In the genomic region with DNA sequence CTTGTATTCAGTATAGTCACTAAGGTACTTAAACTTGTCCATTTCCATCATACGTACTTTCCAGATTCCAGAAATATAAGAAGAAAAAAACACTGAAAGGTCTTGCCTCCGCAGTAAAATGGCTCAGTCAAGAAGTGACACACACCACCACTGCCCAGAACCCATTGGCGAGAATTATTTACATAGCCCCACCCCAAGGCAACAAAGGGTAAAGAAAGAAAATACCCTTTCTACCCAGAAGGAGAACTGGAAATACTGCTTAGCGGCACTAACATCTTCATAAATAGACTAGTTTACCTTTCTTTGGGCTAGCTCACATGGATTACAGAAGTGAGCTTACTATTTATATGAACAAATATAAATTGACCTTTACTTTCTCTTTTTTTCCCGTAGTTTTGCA, we compare ENCODE assay signal across 20 cellular contexts.
A peak's percentile ranks its signal among the peaks of the same experiment; 100 is the strongest.
DNase-seq lines count a peak whose midpoint lies in the region; ATAC-seq and TF ChIP-seq lines count a peak whose summit lies in the region.
"Had no signal": no experiment of that assay in that cellular context is flagged by ENCODE, and none has a peak within 500 bp of the region (broad histone marks: within the 10 kb centered on the region; RNA-seq: fewer than 3 reads in every experiment).

No MANE protein-coding gene starts in this region.

- no peaks in the 10 kb centered on the region for H3F3A ChIP-seq in GM23338 (replicated peaks; ENCODE audit: low read depth)

- POLR2A ChIA-PET in WTC11 (lab: Charles Lee), result no interaction called here

- CTCF ChIA-PET in WTC11 (lab: Charles Lee) (no interaction called here), mammary epithelial cell (lab: Charles Lee; ENCODE audit: low non-redundant PET) (no interaction called here)

- H4K20me1 ChIP-seq in GM23338 (replicated peaks; ENCODE audit: insufficient read depth) (no peaks in the 10 kb centered on the region; the same call in 1 of the 2 replicates), mammary epithelial cell (ENCODE audit: insufficient read depth, low read length) (no peaks in the 10 kb centered on the region)
- H4K20me1 ChIP-seq: BLaER1 had no signal

- H3K9me3 ChIP-seq in mammary epithelial cell (replicated peaks; ENCODE audit: insufficient read depth, low read length), result no peaks in the 10 kb centered on the region
- H3K9me3 ChIP-seq: BLaER1, Caco-2 had no signal

- H3K36me3 Mint-ChIP-seq in GM23338 (ENCODE audit: low read depth) (peaks cover 4% of the 10 kb centered on the region; the same call in 1 of the 3 replicates), WTC11 (no peaks in the 10 kb centered on the region), nephron progenitor cell (ENCODE audit: low read depth) (peaks cover 28% of the 10 kb centered on the region)
- H3K36me3 Mint-ChIP-seq: CD4-positive, CD25-positive, alpha-beta regulatory T cell; CD8-positive, alpha-beta T cell had no signal

- H3K27ac Mint-ChIP-seq in GM23338 (no peak overlapping the region; the same call in 1 of the 2 replicates), WTC11 (no peak overlapping the region), nephron progenitor cell (no peak overlapping the region)
- H3K27ac Mint-ChIP-seq: B cell; CD4-positive, CD25-positive, alpha-beta regulatory T cell; CD8-positive, alpha-beta T cell; H9 had no signal

- DNase-seq in NCI-H748 (lab: John Stamatoyannopoulos, UW; ENCODE audit: unreplicated experiment) (peak; percentile 15), NCI-H748 treated with DMSO at 0.1 percent for 48 hours (lab: John Stamatoyannopoulos, UW) (no peak), GM23338 (ENCODE audit: low spot score) (peak; percentile 26), WTC11 (ENCODE audit: low spot score) (no peak), nephron progenitor cell (no peak), mammary epithelial cell (no peak)
- DNase-seq: Caco-2; CD4-positive, CD25-positive, alpha-beta regulatory T cell; CD8-positive, alpha-beta T cell; DMS 273 treated with DMSO at 0.1 percent for 48 hours; DMS79; EL; GDM1; H9 had no signal

- intact Hi-C loops in mammary epithelial cell (cut with micrococcal nuclease), result no loop called here

- H3K79me2 ChIP-seq in GM23338 (replicated peaks; ENCODE audit: insufficient read depth) (no peaks in the 10 kb centered on the region), mammary epithelial cell (ENCODE audit: insufficient read depth, low read length) (no peaks in the 10 kb centered on the region)

- H3K27ac ChIP-seq in GM23338 (ENCODE audit: low read depth) (no peak overlapping the region), mammary epithelial cell (ENCODE audit: insufficient read depth, low read depth, low read length) (no peak overlapping the region)
- H3K27ac ChIP-seq: 22Rv1, BLaER1, C4-2B had no signal

- dilution Hi-C loops in mammary epithelial cell (cut with HindIII; ENCODE audit: low sequenced_read_pairs), result no loop called here

- H3K27me3 ChIP-seq in GM23338 (ENCODE audit: insufficient read depth) (no peaks in the 10 kb centered on the region), mammary epithelial cell (ENCODE audit: insufficient read depth, low read length) (no peaks in the 10 kb centered on the region)
- H3K27me3 ChIP-seq: BLaER1 had no signal

- peaks cover 2% of the 10 kb centered on the region for H3K27me3 Mint-ChIP-seq in GM23338 (ENCODE audit: insufficient read depth, low read depth, poor library complexity)
- H3K27me3 Mint-ChIP-seq in WTC11 (ENCODE audit: low read depth), result no peaks in the 10 kb centered on the region
- H3K27me3 Mint-ChIP-seq in nephron progenitor cell (ENCODE audit: low read depth, poor library complexity), result no peaks in the 10 kb centered on the region
- H3K27me3 Mint-ChIP-seq: B cell; CD4-positive, CD25-positive, alpha-beta regulatory T cell had no signal

- BruUV-seq in mammary epithelial cell (replicated peaks; lab: Mats Ljungman, UMichigan), result no TSS peak

- H3K9me2 ChIP-seq in GM23338 (ENCODE audit: insufficient read depth), result no peaks in the 10 kb centered on the region

- in situ Hi-C loops in mammary epithelial cell (cut with MboI; ENCODE audit: low sequenced_read_pairs in 2 of 2), result no loop called here

- H2AFZ ChIP-seq in GM23338, result no peak overlapping the region
- H2AFZ ChIP-seq in mammary epithelial cell (ENCODE audit: low read depth, low read length), result no peak overlapping the region

- H3K4me2 ChIP-seq in GM23338, result no peak overlapping the region
- H3K4me2 ChIP-seq in mammary epithelial cell (ENCODE audit: insufficient read depth, low read depth, low read length), result no peak overlapping the region
- H3K4me2 ChIP-seq: BLaER1 had no signal

- H3K4me3 ChIP-seq in GM23338 (no peak overlapping the region), mammary epithelial cell (replicated peaks in 1 of 3; ENCODE audit: insufficient read depth in 1 of 3, low read depth in 2 of 3, low read length in 3 of 3) (no peak overlapping the region)
- H3K4me3 ChIP-seq: BLaER1 had no signal

- H3K4me1 ChIP-seq in GM23338 (ENCODE audit: insufficient read depth) (peaks cover 4% of the 10 kb centered on the region; the same call in 1 of the 2 replicates), mammary epithelial cell (ENCODE audit: insufficient read depth, low read length) (no peaks in the 10 kb centered on the region)
- H3K4me1 ChIP-seq: BLaER1 had no signal

- no peaks in the 10 kb centered on the region for H3K36me3 ChIP-seq in GM23338 (ENCODE audit: insufficient read depth)
- no peaks in the 10 kb centered on the region for H3K36me3 ChIP-seq in mammary epithelial cell (ENCODE audit: insufficient read depth, low read length)
- H3K36me3 ChIP-seq: BLaER1 had no signal

- 88% methylated on average over 5 of the region's 5 CpGs for WGBS in mammary epithelial cell (ENCODE audit: low coverage, missing lambda C conversion rate)

- no peak overlapping the region for H3K9ac ChIP-seq in mammary epithelial cell (ENCODE audit: insufficient read depth, low read length)
- H3K9ac ChIP-seq: BLaER1 had no signal

- H3K4me1 Mint-ChIP-seq in GM23338 (peaks cover 20% of the 10 kb centered on the region; the same call in 2 of the 3 replicates), WTC11 (peaks cover 23% of the 10 kb centered on the region), nephron progenitor cell (peaks cover 19% of the 10 kb centered on the region)
- H3K4me1 Mint-ChIP-seq: B cell; CD4-positive, CD25-positive, alpha-beta regulatory T cell had no signal

- no peaks in the 10 kb centered on the region for H3K9me3 Mint-ChIP-seq in GM23338
- H3K9me3 Mint-ChIP-seq in WTC11, result no peaks in the 10 kb centered on the region
- H3K9me3 Mint-ChIP-seq in nephron progenitor cell, result peaks cover 5% of the 10 kb centered on the region
- H3K9me3 Mint-ChIP-seq: CD8-positive, alpha-beta T cell; H9 had no signal

- ATAC-seq in GM23338 (no peak; the same call in 2 of the 3 replicates), WTC11 (peak; percentile 26; the same call in 1 of the 2 replicates), HG03342 (IDR thresholded peaks at IDR 0.05; ENCODE audit: unreplicated experiment) (no peak)
- ATAC-seq: CD8-positive, alpha-beta T cell; HCT116 had no signal

- TF ChIP-seq CTCF in GM23338 (conservative IDR thresholded peaks at IDR 0.05; ENCODE audit: low read depth in 2 of 2), result no peak
- no peak for TF ChIP-seq CTCF in WTC11 (IDR thresholded peaks at IDR 0.05)
- TF ChIP-seq CTCF in nephron progenitor cell (IDR thresholded peaks at IDR 0.05), result no peak
- no peak for TF ChIP-seq CTCF in mammary epithelial cell (conservative IDR thresholded peaks at IDR 0.05 in 1 of 2, IDR thresholded peaks at IDR 0.05 in 1 of 2; ENCODE audit: extremely low read depth in 1 of 2, insufficient read depth in 1 of 2, low read depth in 1 of 2, low read length in 2 of 2)

- H3K4me3 Mint-ChIP-seq in GM23338, result no peak overlapping the region
- H3K4me3 Mint-ChIP-seq in WTC11, result no peak overlapping the region
- H3K4me3 Mint-ChIP-seq in nephron progenitor cell, result no peak overlapping the region
- H3K4me3 Mint-ChIP-seq: B cell; CD8-positive, alpha-beta T cell; H9 had no signal

TF ChIP-seq in WTC11, 78 proteins besides CTCF, POLR2A, EP300 and RAD21 (continues in another document):
- TF ChIP-seq ELF4 (CRISPR knock-in tag; IDR thresholded peaks at IDR 0.05; ENCODE audit: low read depth) (no peak), GTF2I (CRISPR knock-in tag; conservative IDR thresholded peaks at IDR 0.05) (no peak), SMAD4 (CRISPR knock-in tag; IDR thresholded peaks at IDR 0.05) (no peak)
- TF ChIP-seq, protein P1, sequence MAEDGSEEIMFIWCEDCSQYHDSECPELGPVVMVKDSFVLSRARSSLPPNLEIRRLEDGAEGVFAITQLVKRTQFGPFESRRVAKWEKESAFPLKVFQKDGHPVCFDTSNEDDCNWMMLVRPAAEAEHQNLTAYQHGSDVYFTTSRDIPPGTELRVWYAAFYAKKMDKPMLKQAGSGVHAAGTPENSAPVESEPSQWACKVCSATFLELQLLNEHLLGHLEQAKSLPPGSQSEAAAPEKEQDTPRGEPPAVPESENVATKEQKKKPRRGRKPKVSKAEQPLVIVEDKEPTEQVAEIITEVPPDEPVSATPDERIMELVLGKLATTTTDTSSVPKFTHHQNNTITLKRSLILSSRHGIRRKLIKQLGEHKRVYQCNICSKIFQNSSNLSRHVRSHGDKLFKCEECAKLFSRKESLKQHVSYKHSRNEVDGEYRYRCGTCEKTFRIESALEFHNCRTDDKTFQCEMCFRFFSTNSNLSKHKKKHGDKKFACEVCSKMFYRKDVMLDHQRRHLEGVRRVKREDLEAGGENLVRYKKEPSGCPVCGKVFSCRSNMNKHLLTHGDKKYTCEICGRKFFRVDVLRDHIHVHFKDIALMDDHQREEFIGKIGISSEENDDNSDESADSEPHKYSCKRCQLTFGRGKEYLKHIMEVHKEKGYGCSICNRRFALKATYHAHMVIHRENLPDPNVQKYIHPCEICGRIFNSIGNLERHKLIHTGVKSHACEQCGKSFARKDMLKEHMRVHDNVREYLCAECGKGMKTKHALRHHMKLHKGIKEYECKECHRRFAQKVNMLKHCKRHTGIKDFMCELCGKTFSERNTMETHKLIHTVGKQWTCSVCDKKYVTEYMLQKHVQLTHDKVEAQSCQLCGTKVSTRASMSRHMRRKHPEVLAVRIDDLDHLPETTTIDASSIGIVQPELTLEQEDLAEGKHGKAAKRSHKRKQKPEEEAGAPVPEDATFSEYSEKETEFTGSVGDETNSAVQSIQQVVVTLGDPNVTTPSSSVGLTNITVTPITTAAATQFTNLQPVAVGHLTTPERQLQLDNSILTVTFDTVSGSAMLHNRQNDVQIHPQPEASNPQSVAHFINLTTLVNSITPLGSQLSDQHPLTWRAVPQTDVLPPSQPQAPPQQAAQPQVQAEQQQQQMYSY (CRISPR knock-in tag; IDR thresholded peaks at IDR 0.05), result no peak

Comparison
In these comparisons a context has a peak if more than half of its experiments do, and no peak if none do; other contexts are left out.
1. DNase-seq: peak in NCI-H748 (single experiment) and GM23338 (single experiment); none in NCI-H748 treated with DMSO at 0.1 percent for 48 hours (single experiment), WTC11 (single experiment), nephron progenitor cell (single experiment) and mammary epithelial cell (single experiment).